In genomic region chr5:37668524-37669047, GRCh38 we compare ENCODE assay signal across 9 cellular contexts.
DNase-seq lines count a peak whose midpoint lies in the region; ATAC-seq and TF ChIP-seq lines count a peak whose summit lies in the region.
"Had no signal": no experiment of that assay in that cellular context is flagged by ENCODE, and none has a peak within 500 bp of the region (broad histone marks: within the 10 kb centered on the region; RNA-seq: fewer than 3 reads in every experiment).

No MANE protein-coding gene starts in this region.

- no peaks in the 10 kb centered on the region for H3K9me3 ChIP-seq in skeletal muscle tissue (ENCODE audit: control insufficient read depth in 3 of 3, low read length in 3 of 3)
- no peaks in the 10 kb centered on the region for H3K9me3 ChIP-seq in CD4-positive, alpha-beta T cell (ENCODE audit: control insufficient read depth, low read length)

- H3K4me1 Mint-ChIP-seq in CD4-positive, alpha-beta T cell (ENCODE audit: low read depth), result peaks cover 41% of the 10 kb centered on the region

- CTCF ChIA-PET in CD4-positive, alpha-beta T cell (lab: Charles Lee), result no interaction called here

- H3K36me3 Mint-ChIP-seq in CD4-positive, alpha-beta T cell (ENCODE audit: low read depth), result peaks cover 51% of the 10 kb centered on the region

- peak; percentile 95 for DNase-seq in HFF-Myc (ENCODE audit: extremely low read depth, low read depth)
- DNase-seq in RPMI7951 (ENCODE audit: low read depth), result peak; percentile 96
- peak; percentile 77 for DNase-seq in glomerular endothelial cell (ENCODE audit: extremely low read depth, low read depth, low spot score)
- DNase-seq in CD4-positive, alpha-beta T cell, result no peak
- no peak for DNase-seq in NOMO-1 (lab: John Stamatoyannopoulos, UW; ENCODE audit: unreplicated experiment in 2 of 2)
- no peak for DNase-seq in retina

- no peak overlapping the region for H3K4me3 Mint-ChIP-seq in CD4-positive, alpha-beta T cell

- H3K27ac Mint-ChIP-seq in CD4-positive, alpha-beta T cell, result no peak overlapping the region

- H3K9me3 Mint-ChIP-seq in CD4-positive, alpha-beta T cell, result peaks cover 1% of the 10 kb centered on the region

- H3K4me3 ChIP-seq in HFF-Myc (replicated peaks; ENCODE audit: low read depth, low read length) (no peak overlapping the region), skeletal muscle tissue (ENCODE audit: low read length in 3 of 3) (no peak overlapping the region)
- H3K4me3 ChIP-seq: dorsolateral prefrontal cortex had no signal

- intact Hi-C loops in CD4-positive, alpha-beta T cell (cut with DNase I, micrococcal nuclease), result no loop called here

- H3K36me3 ChIP-seq in skeletal muscle tissue (ENCODE audit: control insufficient read depth in 3 of 3, insufficient read depth in 3 of 3, low read length in 3 of 3), result no peaks in the 10 kb centered on the region

- TF ChIP-seq CTCF in HFF-Myc (IDR thresholded peaks at IDR 0.05; ENCODE audit: low read depth, low read length, missing control alignments), result no peak
- no peak for TF ChIP-seq CTCF in CD4-positive, alpha-beta T cell (IDR thresholded peaks at IDR 0.05)

- peaks cover 13 to 39% (median 29%) of the 10 kb centered on the region in 3 donors for H3K4me1 ChIP-seq in skeletal muscle tissue (ENCODE audit: control insufficient read depth in 3 of 3, insufficient read depth in 3 of 3, low read length in 3 of 3)

- peak overlapping the region in 1 of 3 donors; percentile 8 for H3K9ac ChIP-seq in skeletal muscle tissue (ENCODE audit: low read depth in 1 of 3, low read length in 3 of 3)

- no peak for ATAC-seq in HG02870 (IDR thresholded peaks at IDR 0.05; ENCODE audit: unreplicated experiment)
- no peak for ATAC-seq in CD4-positive, alpha-beta T cell (ENCODE audit: poor library complexity)

- H3K27me3 Mint-ChIP-seq in CD4-positive, alpha-beta T cell, result no peaks in the 10 kb centered on the region

- H3K27me3 ChIP-seq in skeletal muscle tissue (ENCODE audit: control insufficient read depth in 3 of 3, insufficient read depth in 3 of 3, low read length in 3 of 3), result no peaks in the 10 kb centered on the region
- H3K27me3 ChIP-seq in CD4-positive, alpha-beta T cell (ENCODE audit: control insufficient read depth, insufficient read depth, low read length), result no peaks in the 10 kb centered on the region
- H3K27me3 ChIP-seq: dorsolateral prefrontal cortex had no signal

- POLR2A ChIA-PET in CD4-positive, alpha-beta T cell (lab: Charles Lee), result no interaction called here

- H3K27ac ChIP-seq in skeletal muscle tissue (ENCODE audit: low read depth, low read length), result peak overlapping the region; percentile 78
- no peak overlapping the region for H3K27ac ChIP-seq in CD4-positive, alpha-beta T cell (ENCODE audit: low read depth, low read length)
- H3K27ac ChIP-seq: dorsolateral prefrontal cortex had no signal

Comparison
In these comparisons a context has a peak if more than half of its experiments do, and no peak if none do; other contexts are left out.
1. DNase-seq: peak in HFF-Myc (single experiment), RPMI7951 (single experiment) and glomerular endothelial cell (single experiment); none in CD4-positive, alpha-beta T cell (0 of 10), NOMO-1 (0 of 2) and retina (single experiment).